ENCODE assay signal across 22 cellular contexts in the genomic region with DNA sequence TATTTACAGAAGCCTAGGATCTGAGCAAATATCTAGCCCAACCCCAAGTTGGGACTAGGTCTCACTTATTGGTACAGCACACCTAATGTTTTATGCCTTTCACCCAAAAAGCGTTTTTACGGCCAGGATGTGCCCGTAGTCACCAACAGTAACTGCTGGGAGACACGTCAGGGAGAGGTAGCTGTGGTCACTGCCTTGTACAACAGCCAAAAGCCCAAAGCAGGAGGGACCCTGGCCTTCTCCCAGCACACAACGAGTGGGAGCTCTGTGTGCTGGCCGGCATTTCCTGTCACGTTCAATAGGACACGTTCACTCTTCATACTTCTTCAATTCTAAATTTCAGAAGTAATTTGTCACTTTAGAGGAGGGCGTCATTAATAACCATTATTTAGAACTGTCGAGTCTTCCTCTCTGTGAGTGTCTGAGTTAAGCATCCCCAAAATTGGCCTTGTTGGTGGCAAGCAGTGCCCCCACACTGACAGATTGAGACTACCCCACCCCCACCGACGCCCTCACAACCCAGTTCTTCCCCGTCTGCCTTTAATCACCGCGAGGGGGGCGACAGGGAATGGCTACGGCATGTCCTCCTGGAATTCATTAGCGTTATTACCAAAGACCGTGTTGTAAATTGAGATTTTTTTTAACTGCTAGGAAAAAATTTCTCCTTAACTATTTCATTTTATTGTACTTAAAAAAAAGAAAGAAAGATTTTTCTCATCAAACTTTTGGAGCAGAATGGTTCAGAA.
DNase-seq lines count a peak whose midpoint lies in the region; ATAC-seq, FAIRE-seq and TF ChIP-seq lines count a peak whose summit lies in the region.
"Had no signal": no experiment of that assay in that cellular context is flagged by ENCODE, and none has a peak within 500 bp of the region (broad histone marks: within the 10 kb centered on the region; RNA-seq: fewer than 3 reads in every experiment).

No MANE protein-coding gene starts in this region.

- no peaks in the 10 kb centered on the region for H3K36me3 ChIP-seq in astrocyte (ENCODE audit: insufficient read depth, low read length)
- H3K36me3 ChIP-seq: BLaER1 had no signal

- no peaks in the 10 kb centered on the region for H3K9me3 Mint-ChIP-seq in astrocyte (ENCODE audit: unreplicated experiment)
- H3K9me3 Mint-ChIP-seq: activated CD4-positive, alpha-beta memory T cell treated with anti-CD3 and anti-CD28 coated beads for 36 hours; activated naive CD8-positive, alpha-beta T cell treated with anti-CD3 and anti-CD28 coated beads, Interleukin-2, amount 10 ng/mL, durations not matched to agents 7 days and 5 days; neural crest cell had no signal

- peaks cover 6% of the 10 kb centered on the region for H3K4me1 ChIP-seq in astrocyte (ENCODE audit: insufficient read depth, low read length)

- H3K27me3 ChIP-seq in astrocyte (ENCODE audit: insufficient read depth, low read length), result no peaks in the 10 kb centered on the region
- H3K27me3 ChIP-seq: BLaER1, heart left ventricle, left lung had no signal

- peak; percentile 69 for FAIRE-seq in astrocyte (lab: Jason Lieb, UNC)
- FAIRE-seq: A204.1 had no signal

- TF ChIP-seq CTCF in astrocyte (IDR thresholded peaks at IDR 0.05; ENCODE audit: insufficient read depth, low read depth, low read length) (no peak), fibroblast of villous mesenchyme (IDR thresholded peaks at IDR 0.05; ENCODE audit: insufficient read depth, low read depth, low read length) (no peak)

- H3K9me3 ChIP-seq in astrocyte (ENCODE audit: insufficient read depth, low read depth, low read length), result no peaks in the 10 kb centered on the region
- H3K9me3 ChIP-seq: BLaER1, heart left ventricle, left lung had no signal

- no peak overlapping the region for H3K4me3 Mint-ChIP-seq in astrocyte (ENCODE audit: unreplicated experiment)
- H3K4me3 Mint-ChIP-seq: activated CD4-positive, alpha-beta memory T cell treated with anti-CD3 and anti-CD28 coated beads for 36 hours; activated naive CD8-positive, alpha-beta T cell treated with anti-CD3 and anti-CD28 coated beads, Interleukin-2, amount 10 ng/mL, durations not matched to agents 7 days and 5 days; neural crest cell had no signal

- no peak overlapping the region for H3K27ac Mint-ChIP-seq in astrocyte (ENCODE audit: unreplicated experiment)
- H3K27ac Mint-ChIP-seq: activated CD4-positive, alpha-beta memory T cell treated with anti-CD3 and anti-CD28 coated beads for 36 hours; activated naive CD8-positive, alpha-beta T cell treated with anti-CD3 and anti-CD28 coated beads, Interleukin-2, amount 10 ng/mL, durations not matched to agents 7 days and 5 days had no signal

- peak overlapping the region; percentile 17 for H3K9ac ChIP-seq in astrocyte (ENCODE audit: low read length)
- H3K9ac ChIP-seq: BLaER1 had no signal

- H2AFZ ChIP-seq in astrocyte (ENCODE audit: low read depth, low read length), result peak overlapping the region; percentile 29

- H3K4me3 ChIP-seq in astrocyte (ENCODE audit: insufficient read depth, low read depth, low read length), result no peak overlapping the region
- H3K4me3 ChIP-seq in fibroblast of villous mesenchyme (ENCODE audit: low read depth, low read length), result no peak overlapping the region
- H3K4me3 ChIP-seq: BLaER1, coronary artery, heart left ventricle, left lung had no signal

- H3K36me3 Mint-ChIP-seq in astrocyte (ENCODE audit: low read depth, unreplicated experiment), result peaks cover 11% of the 10 kb centered on the region
- H3K36me3 Mint-ChIP-seq: activated CD4-positive, alpha-beta memory T cell treated with anti-CD3 and anti-CD28 coated beads for 36 hours had no signal

- H4K20me1 ChIP-seq in astrocyte (ENCODE audit: insufficient read depth, low read length), result no peaks in the 10 kb centered on the region
- H4K20me1 ChIP-seq: BLaER1 had no signal

- no peak for DNase-seq in left ventricle myocardium superior
- no peak for DNase-seq in Right ventricle myocardium inferior (ENCODE audit: missing footprints)
- peak; percentile 45 for DNase-seq in astrocyte (ENCODE audit: low read depth)
- DNase-seq in fibroblast of villous mesenchyme (ENCODE audit: low read depth), result peak; percentile 18
- DNase-seq in SK-N-DZ (ENCODE audit: low spot score), result no peak
- DNase-seq in stimulated activated CD4-positive, alpha-beta T cell treated with anti-CD3 and anti-CD28 coated beads, Interleukin-4, amount 100 ng/mL, for 1 hour, result no peak
- DNase-seq in NCI-H2171 (lab: John Stamatoyannopoulos, UW), result no peak
- DNase-seq: activated CD4-positive, alpha-beta memory T cell treated with anti-CD3 and anti-CD28 coated beads for 36 hours; activated CD4-positive, CD25-positive, alpha-beta regulatory T cell; activated naive CD8-positive, alpha-beta T cell treated with anti-CD3 and anti-CD28 coated beads, Interleukin-2, amount 10 ng/mL, durations not matched to agents 7 days and 5 days; GOT3; heart left ventricle; left lung; MM.1S; NCI-H1436 treated with DMSO at 0.1 percent for 48 hours; NCI-H69; SW 1271 had no signal

- peaks cover 5% of the 10 kb centered on the region for H3K4me1 Mint-ChIP-seq in astrocyte (ENCODE audit: low read depth, unreplicated experiment)

- H3K27ac ChIP-seq in astrocyte (ENCODE audit: low read depth, low read length), result no peak overlapping the region
- H3K27ac ChIP-seq: BLaER1, coronary artery, heart left ventricle, left lung had no signal

- H3K27me3 Mint-ChIP-seq in astrocyte (ENCODE audit: low read depth, unreplicated experiment), result no peaks in the 10 kb centered on the region
- H3K27me3 Mint-ChIP-seq: activated CD4-positive, alpha-beta memory T cell treated with anti-CD3 and anti-CD28 coated beads for 36 hours; activated naive CD8-positive, alpha-beta T cell treated with anti-CD3 and anti-CD28 coated beads, Interleukin-2, amount 10 ng/mL, durations not matched to agents 7 days and 5 days had no signal

- ATAC-seq in left ventricle myocardium superior, result peak; percentile 37
- no peak for ATAC-seq in Right ventricle myocardium inferior
- ATAC-seq in HG02970 (IDR thresholded peaks at IDR 0.05; ENCODE audit: low FRiP score, unreplicated experiment), result no peak
- ATAC-seq: left lung had no signal

- H3K79me2 ChIP-seq in astrocyte (ENCODE audit: insufficient read depth, low read length), result no peaks in the 10 kb centered on the region

- H3K4me2 ChIP-seq in astrocyte (ENCODE audit: low read length), result peak overlapping the region; percentile 60
- H3K4me2 ChIP-seq: BLaER1 had no signal

- intact Hi-C loops in left ventricle myocardium superior (cut with micrococcal nuclease), result no loop called here
- intact Hi-C loops in Right ventricle myocardium inferior (cut with DNase I), result no loop called here

Comparison
In these comparisons a context has a peak if more than half of its experiments do, and no peak if none do; other contexts are left out.
1. DNase-seq: peak in astrocyte (single experiment) and fibroblast of villous mesenchyme (single experiment); none in left ventricle myocardium superior (single experiment), Right ventricle myocardium inferior (single experiment), SK-N-DZ (single experiment), stimulated activated CD4-positive, alpha-beta T cell treated with anti-CD3 and anti-CD28 coated beads, Interleukin-4, amount 100 ng/mL, for 1 hour (single experiment) and NCI-H2171 (single experiment).